Comparison of ENCODE assay signal across 11 cellular contexts in genomic region chr17:2057714-2058520, GRCh38. TPM values are rescaled to one million over a fixed set of nuclear protein-coding genes. Genes with fewer than 3 reads are reported as not detected.
DNase-seq lines count a peak whose midpoint lies in the region; ATAC-seq and TF ChIP-seq lines count a peak whose summit lies in the region.
"Had no signal": no experiment of that assay in that cellular context is flagged by ENCODE, and none has a peak within 500 bp of the region (broad histone marks: within the 10 kb centered on the region; RNA-seq: fewer than 3 reads in every experiment).

No MANE protein-coding gene starts in this region.

- intact Hi-C loops in lower leg skin (cut with DNase I; ENCODE audit: low total_unique reads), result no loop called here

- H3K27ac ChIP-seq in lung (ENCODE audit: low read depth in 1 of 2, low read length in 1 of 2), result peak overlapping the region; percentile 78 to 83
- peak overlapping the region; percentile 76 to 92 (median 92) for H3K27ac ChIP-seq in tibial nerve
- H3K27ac ChIP-seq in foreskin keratinocyte, result no peak overlapping the region
- H3K27ac ChIP-seq: SJSA1 had no signal

- peaks cover 45% of the 10 kb centered on the region for H3K36me3 Mint-ChIP-seq in activated T-cell treated with anti-CD3 and anti-CD28 coated beads, Interleukin-2, amount 50 U/mL, for 24 hours (ENCODE audit: low read depth)

- H3K4me1 Mint-ChIP-seq in activated T-cell treated with anti-CD3 and anti-CD28 coated beads, Interleukin-2, amount 50 U/mL, for 24 hours (ENCODE audit: low read depth), result peaks cover 37% of the 10 kb centered on the region

- TF ChIP-seq CTCF in astrocyte of the cerebellum (IDR thresholded peaks at IDR 0.05; ENCODE audit: low read depth, low read length, missing control alignments) (no peak), lung (IDR thresholded peaks at IDR 0.05; ENCODE audit: control extremely low read depth, extremely low read depth) (no peak), tibial nerve (IDR thresholded peaks at IDR 0.05) (no peak), foreskin keratinocyte (conservative IDR thresholded peaks at IDR 0.05) (no peak), lower leg skin (IDR thresholded peaks at IDR 0.05) (no peak)

- H3K4me3 Mint-ChIP-seq in activated T-cell treated with anti-CD3 and anti-CD28 coated beads, Interleukin-2, amount 50 U/mL, for 24 hours, result peak overlapping the region; percentile 62
- H3K4me3 Mint-ChIP-seq: type B pancreatic cell had no signal

- H3K27me3 Mint-ChIP-seq in activated T-cell treated with anti-CD3 and anti-CD28 coated beads, Interleukin-2, amount 50 U/mL, for 24 hours, result peaks cover 8% of the 10 kb centered on the region

- peak overlapping the region; percentile 40 for H3K27ac Mint-ChIP-seq in activated T-cell treated with anti-CD3 and anti-CD28 coated beads, Interleukin-2, amount 50 U/mL, for 24 hours
- H3K27ac Mint-ChIP-seq: type B pancreatic cell had no signal

- no peak for ATAC-seq in lung (ENCODE audit: insufficient read depth, low FRiP score)
- ATAC-seq in foreskin keratinocyte, result no peak
- no peak for ATAC-seq in HG02973 (IDR thresholded peaks at IDR 0.05; ENCODE audit: unreplicated experiment)

- WGBS in lung, 2 donors, result 43 to 49% methylated on average over 88 to 98 of the region's 98 CpGs
- WGBS in tibial nerve, 2 donors, result 37 to 48% methylated on average over 48 to 53 of the region's 98 CpGs
- WGBS in lower leg skin, 2 donors, result 65 to 69% methylated on average over 47 to 87 of the region's 98 CpGs

- H3K27me3 ChIP-seq in lung (ENCODE audit: control insufficient read depth, insufficient read depth), result no peaks in the 10 kb centered on the region
- peaks cover 0 to 26% of the 10 kb centered on the region in 2 donors for H3K27me3 ChIP-seq in tibial nerve
- peaks cover 21% of the 10 kb centered on the region for H3K27me3 ChIP-seq in foreskin keratinocyte
- H3K27me3 ChIP-seq: SJSA1 had no signal

- H3K9me3 ChIP-seq in lung (ENCODE audit: control insufficient read depth in 2 of 2, insufficient read depth in 1 of 2, low read length in 1 of 2) (peaks cover 0 to 2% of the 10 kb centered on the region in 2 donors), tibial nerve (no peaks in the 10 kb centered on the region)
- H3K9me3 ChIP-seq: SJSA1 had no signal

- H3K4me1 ChIP-seq in lung (ENCODE audit: control insufficient read depth in 2 of 2, insufficient read depth in 2 of 2, low read length in 2 of 2) (peaks cover 0 to 31% of the 10 kb centered on the region in 2 donors), tibial nerve (peaks cover 0 to 91% (median 49%) of the 10 kb centered on the region in 4 donors), foreskin keratinocyte (no peaks in the 10 kb centered on the region)

- DNase-seq in activated T-cell treated with anti-CD3 and anti-CD28 coated beads, Interleukin-2, amount 50 U/mL, for 24 hours, result peak; percentile 65
- no peak for DNase-seq in activated T-cell treated with anti-CD3 and anti-CD28 coated beads, Interleukin-2, amount 50 U/mL, for 1 hour
- DNase-seq in astrocyte of the cerebellum (ENCODE audit: low read depth) (no peak), lung (ENCODE audit: low spot score) (no peak), tibial nerve (ENCODE audit: low spot score in 2 of 2) (no peak), foreskin keratinocyte (no peak), lower leg skin (ENCODE audit: low spot score in 2 of 2) (no peak)
- DNase-seq: NCI-H1417 had no signal

- in situ Hi-C loops in astrocyte of the cerebellum (cut with HindIII; ENCODE audit: low sequenced_read_pairs), result no loop called here

- H3K4me3 ChIP-seq in astrocyte of the cerebellum (ENCODE audit: low read depth, low read length), result peak overlapping the region; percentile 62
- no peak overlapping the region for H3K4me3 ChIP-seq in lung
- peak overlapping the region in 3 of 4 donors; percentile 20 to 69 (median 49) for H3K4me3 ChIP-seq in tibial nerve
- no peak overlapping the region for H3K4me3 ChIP-seq in lower leg skin (ENCODE audit: low read depth, poor library complexity, severe bottlenecking)
- H3K4me3 ChIP-seq: SJSA1 had no signal

- H3K9me3 Mint-ChIP-seq in activated T-cell treated with anti-CD3 and anti-CD28 coated beads, Interleukin-2, amount 50 U/mL, for 24 hours, result no peaks in the 10 kb centered on the region
- H3K9me3 Mint-ChIP-seq: type B pancreatic cell had no signal

- peak in 1 of 2 donors; percentile 49 for TF ChIP-seq EP300 in tibial nerve (IDR thresholded peaks at IDR 0.05)

- H3K36me3 ChIP-seq in lung (ENCODE audit: control insufficient read depth in 2 of 2, insufficient read depth in 2 of 2, low read length in 2 of 2), result peaks cover 0 to 17% of the 10 kb centered on the region in 2 donors
- peaks cover 0 to 57% (median 0%) of the 10 kb centered on the region in 3 donors for H3K36me3 ChIP-seq in tibial nerve

- TF ChIP-seq POLR2A in tibial nerve (IDR thresholded peaks at IDR 0.05), result no peak
- no peak for TF ChIP-seq POLR2A in lower leg skin (IDR thresholded peaks at IDR 0.05)

RNA-seq across cellular contexts. Expression of gene HIC1, which starts 3.0 kb away (rescaled TPM):
- total RNA-seq in lung (10 to 100 TPM; 28.9 to 34.8 TPM), tibial nerve (10 to 100 TPM; 27.6 to 64.7 (median 50.0) TPM), foreskin keratinocyte (1.5 and 3.0 TPM in 2 replicates), lower leg skin (10 to 100 TPM in 1 of 4 donors, 1 to 10 TPM in 3; 2.4 to 14.2 (median 5.3) TPM)
- polyA plus RNA-seq in lung (10 to 100 TPM in 1 of 2 donors, 1 to 10 TPM in 1; 5.5 to 14.4 TPM), foreskin keratinocyte (0.99 and 2.4 TPM in 2 replicates)

RNA-seq across cellular contexts. Expression of gene OVCA2, which starts 16.1 kb away (rescaled TPM):
- total RNA-seq in lung, result 10 to 100 TPM; 11.1 to 31.7 TPM
- 10 to 100 TPM; 43.2 to 55.4 TPM for polyA plus RNA-seq in lung
- total RNA-seq in tibial nerve, result 10 to 100 TPM; 18.6 to 37.3 (median 35.0) TPM
- 55.7 and 61.6 TPM in 2 replicates for total RNA-seq in foreskin keratinocyte
- 71.6 and 74.4 TPM in 2 replicates for polyA plus RNA-seq in foreskin keratinocyte
- total RNA-seq in lower leg skin, result 10 to 100 TPM; 34.2 to 51.5 (median 40.3) TPM

RNA-seq across cellular contexts. Expression of gene DPH1, which starts 28.0 kb away (rescaled TPM):
- 10 to 100 TPM; 32.7 to 37.8 TPM for total RNA-seq in lung
- 10 to 100 TPM; 21.1 to 21.6 TPM for polyA plus RNA-seq in lung
- 100 to 1,000 TPM in 1 of 4 donors, 10 to 100 TPM in 3; 56.3 to 137 (median 63.9) TPM for total RNA-seq in tibial nerve
- total RNA-seq in foreskin keratinocyte, result 23.3 and 24.0 TPM in 2 replicates
- 21.6 and 22.7 TPM in 2 replicates for polyA plus RNA-seq in foreskin keratinocyte
- total RNA-seq in lower leg skin, result 10 to 100 TPM; 50.4 to 80.0 (median 61.2) TPM

RNA-seq across cellular contexts. Expression of gene RTN4RL1, which starts 32.8 kb away (rescaled TPM):
- 1 to 10 TPM in 1 of 2 donors, under 1 TPM in 1; 0.65 to 7.3 TPM for total RNA-seq in lung
- polyA plus RNA-seq in lung, result 1 to 10 TPM; 1.2 to 3.5 TPM
- 10 to 100 TPM in 1 of 4 donors, 1 to 10 TPM in 3; 7.3 to 12.6 (median 7.8) TPM for total RNA-seq in tibial nerve
- 2.6 and 4.2 TPM in 2 replicates for total RNA-seq in foreskin keratinocyte
- 2.3 and 3.3 TPM in 2 replicates for polyA plus RNA-seq in foreskin keratinocyte
- 10 to 100 TPM; 19.1 to 31.5 (median 27.6) TPM for total RNA-seq in lower leg skin
- total RNA-seq: SJSA1 had no signal

Comparison
In these comparisons a context has a peak if more than half of its experiments do, and no peak if none do; other contexts are left out.
1. H3K4me3 ChIP-seq: peak in astrocyte of the cerebellum (single experiment) and tibial nerve (3 of 4); none in lung (single experiment) and lower leg skin (single experiment).